Comparison of ENCODE assay signal across 11 cellular contexts in the genomic region with DNA sequence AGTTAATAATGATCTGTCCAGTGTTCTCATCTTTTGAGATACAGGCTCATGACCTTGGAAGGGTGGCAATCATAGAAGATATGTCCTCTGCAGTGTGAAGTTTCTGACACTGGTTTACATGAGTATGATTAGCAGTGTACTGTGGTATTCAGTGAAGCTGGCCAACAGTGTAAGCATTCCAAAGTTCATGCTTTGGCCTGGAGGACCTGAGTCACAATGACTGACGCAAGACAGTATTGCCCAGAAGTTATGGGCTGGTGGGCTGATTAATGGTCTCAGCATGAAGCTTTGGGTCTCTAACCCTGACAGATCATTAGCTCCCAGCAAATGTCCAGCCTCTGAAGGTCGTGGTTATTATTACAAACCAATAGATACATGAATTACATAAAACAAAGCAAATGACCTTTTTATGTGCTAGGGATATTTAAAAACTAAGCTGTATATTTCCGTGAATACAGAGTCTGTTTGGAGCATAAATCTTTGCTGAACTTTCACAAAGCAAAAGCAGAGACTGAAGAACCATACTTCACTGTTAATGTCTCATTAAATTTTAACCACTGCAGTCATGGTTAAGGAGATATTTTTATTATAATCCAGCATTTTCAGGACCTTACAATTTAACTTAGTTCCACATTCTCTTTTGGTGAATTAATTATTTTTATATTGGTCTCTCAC. TPM values are rescaled to one million over a fixed set of nuclear protein-coding genes. Genes with fewer than 3 reads are reported as not detected.
DNase-seq lines count a peak whose midpoint lies in the region; ATAC-seq and TF ChIP-seq lines count a peak whose summit lies in the region.
"Had no signal": no experiment of that assay in that cellular context is flagged by ENCODE, and none has a peak within 500 bp of the region (broad histone marks: within the 10 kb centered on the region; RNA-seq: fewer than 3 reads in every experiment).

No MANE protein-coding gene starts in this region.

- H2AFZ ChIP-seq in smooth muscle cell (ENCODE audit: low read depth): peak overlapping the region; percentile 13

- no peaks in the 10 kb centered on the region for H3K9me3 Mint-ChIP-seq in activated CD8-positive, alpha-beta T cell treated with anti-CD3 and anti-CD28 coated beads for 36 hours

- H3K27me3 Mint-ChIP-seq in activated CD8-positive, alpha-beta T cell treated with anti-CD3 and anti-CD28 coated beads for 36 hours: peaks cover 8% of the 10 kb centered on the region

- in situ Hi-C loops in astrocyte of the cerebellum (cut with HindIII; ENCODE audit: low sequenced_read_pairs): loop anchor here (25.0 kb wide), 1 partner anchor 449 kb away; no protein-coding TSS in a partner anchor

- H3K27me3 ChIP-seq in smooth muscle cell (ENCODE audit: low read depth): no peaks in the 10 kb centered on the region

- H3F3A ChIP-seq in smooth muscle cell (ENCODE audit: low read depth): no peaks in the 10 kb centered on the region

- H3K27ac Mint-ChIP-seq in activated CD8-positive, alpha-beta T cell treated with anti-CD3 and anti-CD28 coated beads for 36 hours: no peak overlapping the region

- peaks cover 5% of the 10 kb centered on the region for H3K4me1 ChIP-seq in smooth muscle cell (ENCODE audit: low read depth)

- H3K4me3 ChIP-seq in astrocyte of the cerebellum (ENCODE audit: low read depth, low read length): no peak overlapping the region
- H3K4me3 ChIP-seq in smooth muscle cell: no peak overlapping the region

- no peaks in the 10 kb centered on the region for H3K79me2 ChIP-seq in smooth muscle cell (ENCODE audit: low read depth)

- CTCF ChIA-PET in HEK293T (lab: Yijun Ruan, JAX): no interaction called here
- CTCF ChIA-PET in activated CD8-positive, alpha-beta T cell treated with anti-CD3 and anti-CD28 coated beads for 36 hours (lab: Charles Lee): interaction anchor here (1.8 kb wide), 1 partner anchor 15 kb away, joined by 5 read pairs; no protein-coding TSS in a partner anchor

- no peak for DNase-seq in HEK293T (ENCODE audit: extremely low spot score)
- peak; percentile 82 for DNase-seq in astrocyte of the cerebellum (ENCODE audit: low read depth)
- peak; percentile 80 for DNase-seq in hepatic stellate cell (ENCODE audit: low spot score)
- no peak for DNase-seq in smooth muscle cell (lab: John Stamatoyannopoulos, UW; ENCODE audit: unreplicated experiment)
- DNase-seq in GDM1 (lab: John Stamatoyannopoulos, UW): no peak
- DNase-seq in activated CD8-positive, alpha-beta T cell treated with anti-CD3 and anti-CD28 coated beads for 36 hours: no peak
- DNase-seq: activated CD8-positive, alpha-beta memory T cell treated with anti-CD3 and anti-CD28 coated beads, Interleukin-2, amount 50 U/mL, for 48 hours; head of caudate nucleus; MV-4-11 had no signal

- H3K36me3 Mint-ChIP-seq in activated CD8-positive, alpha-beta T cell treated with anti-CD3 and anti-CD28 coated beads for 36 hours (ENCODE audit: low read depth): no peaks in the 10 kb centered on the region

- no peaks in the 10 kb centered on the region for H3K9me3 ChIP-seq in smooth muscle cell (replicated peaks; ENCODE audit: low read depth)

- intact Hi-C loops in activated CD8-positive, alpha-beta T cell treated with anti-CD3 and anti-CD28 coated beads for 36 hours (cut with micrococcal nuclease): no loop called here

- no peak for TF ChIP-seq CTCF in astrocyte of the cerebellum (IDR thresholded peaks at IDR 0.05; ENCODE audit: low read depth, low read length, missing control alignments)
- no peak for TF ChIP-seq CTCF in smooth muscle cell (IDR thresholded peaks at IDR 0.05; ENCODE audit: borderline replicate concordance, insufficient read depth, poor library complexity, severe bottlenecking)
- TF ChIP-seq CTCF in activated CD8-positive, alpha-beta T cell treated with anti-CD3 and anti-CD28 coated beads for 36 hours (IDR thresholded peaks at IDR 0.05): no peak

- H3K27ac ChIP-seq in smooth muscle cell (ENCODE audit: low read depth): peak overlapping the region; percentile 95

- no peaks in the 10 kb centered on the region for H3K36me3 ChIP-seq in smooth muscle cell (ENCODE audit: low read depth)

- POLR2A ChIA-PET in HEK293T (lab: Yijun Ruan, JAX): interaction anchor here (1.4 kb wide), 1 partner anchor 28 kb away, joined by 4 read pairs; no protein-coding TSS in a partner anchor
- POLR2A ChIA-PET in activated CD8-positive, alpha-beta T cell treated with anti-CD3 and anti-CD28 coated beads for 36 hours (lab: Charles Lee): no interaction called here

- H3K9ac ChIP-seq in smooth muscle cell (ENCODE audit: low read depth): peak overlapping the region; percentile 66

- ATAC-seq in HG03045 (IDR thresholded peaks at IDR 0.05; ENCODE audit: unreplicated experiment) (no peak), GM18861 (IDR thresholded peaks at IDR 0.05; ENCODE audit: unreplicated experiment) (no peak)
- no peak for ATAC-seq in activated CD8-positive, alpha-beta T cell treated with anti-CD3 and anti-CD28 coated beads for 36 hours

- no peak overlapping the region for H3K4me3 Mint-ChIP-seq in activated CD8-positive, alpha-beta T cell treated with anti-CD3 and anti-CD28 coated beads for 36 hours

- peak overlapping the region; percentile 71 for H3K4me2 ChIP-seq in smooth muscle cell

- no peaks in the 10 kb centered on the region for H3K4me1 Mint-ChIP-seq in activated CD8-positive, alpha-beta T cell treated with anti-CD3 and anti-CD28 coated beads for 36 hours (ENCODE audit: low read depth)

- no peaks in the 10 kb centered on the region for H4K20me1 ChIP-seq in smooth muscle cell (ENCODE audit: low read depth)

- WGBS in smooth muscle cell (ENCODE audit: low lambda C conversion rate): 13% methylated on average over 3 of the region's 3 CpGs

TF ChIP-seq in HEK293T, 16 proteins besides CTCF, POLR2A, EP300 and RAD21:
- TF ChIP-seq, protein P1, sequence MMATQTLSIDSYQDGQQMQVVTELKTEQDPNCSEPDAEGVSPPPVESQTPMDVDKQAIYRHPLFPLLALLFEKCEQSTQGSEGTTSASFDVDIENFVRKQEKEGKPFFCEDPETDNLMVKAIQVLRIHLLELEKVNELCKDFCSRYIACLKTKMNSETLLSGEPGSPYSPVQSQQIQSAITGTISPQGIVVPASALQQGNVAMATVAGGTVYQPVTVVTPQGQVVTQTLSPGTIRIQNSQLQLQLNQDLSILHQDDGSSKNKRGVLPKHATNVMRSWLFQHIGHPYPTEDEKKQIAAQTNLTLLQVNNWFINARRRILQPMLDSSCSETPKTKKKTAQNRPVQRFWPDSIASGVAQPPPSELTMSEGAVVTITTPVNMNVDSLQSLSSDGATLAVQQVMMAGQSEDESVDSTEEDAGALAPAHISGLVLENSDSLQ (IDR thresholded peaks at IDR 0.05): peak; percentile 91
- no peak for TF ChIP-seq BHLHE40 (IDR thresholded peaks at IDR 0.05; ENCODE audit: borderline replicate concordance)
- no peak for TF ChIP-seq SP1 (IDR thresholded peaks at IDR 0.05)
TF ChIP-seq in HEK293T: peak in this region for 1.

RNA-seq across cellular contexts. Expression of a gene that starts 28.3 kb away (rescaled TPM):
- total RNA-seq in smooth muscle cell: 75.3 and 93.5 TPM in 2 replicates
- 38.0 and 49.7 TPM in 2 replicates for polyA plus RNA-seq in smooth muscle cell
- 10 to 100 TPM; 37.8 to 39.7 TPM for total RNA-seq in activated CD8-positive, alpha-beta T cell treated with anti-CD3 and anti-CD28 coated beads for 36 hours

Comparison
In these comparisons a context has a peak if more than half of its experiments do, and no peak if none do; other contexts are left out.
1. DNase-seq: peak in astrocyte of the cerebellum (single experiment) and hepatic stellate cell (single experiment); none in HEK293T (single experiment), smooth muscle cell (single experiment), GDM1 (single experiment) and activated CD8-positive, alpha-beta T cell treated with anti-CD3 and anti-CD28 coated beads for 36 hours (single experiment).